In genomic region chr5:92760550-92760949, GRCh38 we compare ENCODE assay signal across 9 cellular contexts.
"Had no signal": no experiment of that assay in that cellular context is flagged by ENCODE, and none has a peak within 500 bp of the region (broad histone marks: within the 10 kb centered on the region; RNA-seq: fewer than 3 reads in every experiment).

No MANE protein-coding gene starts in this region.

- H3K9ac ChIP-seq: KMS-11 had no signal

- H3K27ac Mint-ChIP-seq: GM23338, H9, HFFc6, IgD-negative memory B cell had no signal

- H3K4me3 ChIP-seq: GM23338 had no signal

- FAIRE-seq: H1 had no signal

- H3K4me3 Mint-ChIP-seq: GM23338, H9, HFFc6, IgD-negative memory B cell had no signal

- H3K4me1 Mint-ChIP-seq: GM23338, H9, IgD-negative memory B cell had no signal

- ATAC-seq: GM23338 had no signal

- H3K9me3 Mint-ChIP-seq: GM23338, H9, HFFc6, IgD-negative memory B cell had no signal

- H3K36me3 Mint-ChIP-seq: IgD-negative memory B cell had no signal

- DNase-seq: H9, HCEC 1CT, HFFc6, Karpas-422, KBM-7 had no signal

- H3K27me3 Mint-ChIP-seq: IgD-negative memory B cell had no signal

- H2AFZ ChIP-seq: GM23338 had no signal

- H3K4me2 ChIP-seq: GM23338, KMS-11 had no signal

- H3K27ac ChIP-seq: KMS-11 had no signal
